34 cellular contexts compared by ENCODE assay signal in the genomic region with DNA sequence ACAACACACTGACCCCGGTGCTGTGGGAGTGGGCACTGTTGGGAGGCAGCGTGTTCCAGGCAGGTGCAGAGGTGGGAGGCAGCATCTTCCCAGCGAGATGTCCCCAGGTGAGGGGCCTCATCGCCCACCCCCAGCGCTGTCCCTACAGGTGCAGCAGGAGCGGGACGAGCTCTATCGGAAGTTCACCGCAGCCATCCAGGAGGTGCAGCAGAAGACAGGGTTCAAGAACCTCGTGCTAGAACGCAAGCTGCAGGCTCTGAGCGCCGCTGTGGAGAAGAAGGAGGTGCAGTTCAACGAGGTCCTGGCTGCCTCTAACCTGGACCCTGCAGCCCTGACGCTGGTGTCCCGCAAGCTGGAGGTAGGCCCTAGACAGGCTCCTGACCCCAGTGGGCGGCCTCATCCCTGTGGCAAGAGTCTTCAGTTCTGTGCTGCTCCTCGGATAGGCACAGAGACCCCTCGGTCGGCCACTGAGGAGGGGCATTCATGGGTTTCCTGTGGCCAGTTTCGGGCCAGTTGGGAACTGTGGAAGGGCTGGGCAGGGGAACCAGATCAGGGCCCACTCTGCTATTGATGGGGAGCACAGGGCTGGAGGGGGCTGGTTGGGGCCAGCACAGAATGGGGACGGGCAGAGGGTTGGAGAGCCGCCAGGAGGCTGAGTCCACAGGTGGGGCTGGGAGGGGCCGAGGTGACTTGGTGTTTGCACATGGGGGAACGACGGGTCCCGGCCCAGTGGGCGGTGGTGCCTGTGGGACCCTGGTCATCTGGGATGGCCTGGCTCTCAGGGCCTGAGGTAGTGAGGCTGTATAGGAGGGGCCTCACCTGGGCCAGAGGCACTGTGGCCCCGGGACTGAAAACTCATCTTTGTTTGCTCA. TPM values are rescaled to one million over a fixed set of nuclear protein-coding genes. Genes with fewer than 3 reads are reported as not detected.
"Had no signal": no experiment of that assay in that cellular context is flagged by ENCODE, and none has a peak within 500 bp of the region (broad histone marks: within the 10 kb centered on the region; RNA-seq: fewer than 3 reads in every experiment).

No MANE protein-coding gene starts in this region.

- H2AFZ ChIP-seq: hepatocyte had no signal

- H3K9me3 Mint-ChIP-seq: dendritic cell treated with granulocyte-macrophage colony-stimulating factor and Interleukin-4, amounts not matched to agents 40 ng/mL and 50 ng/mL, for 4 days; endodermal cell; memory B cell; natural killer cell; neural crest cell; stimulated activated memory B cell treated with anti-CD40 and anti-IgM and Interleukin-4, amounts not matched to agents 10 μg/mL and 1 μg/mL and 100 μg/mL, for 72 hours had no signal

- H3K9me3 ChIP-seq: colonic mucosa, esophagus muscularis mucosa, gastroesophageal sphincter, heart left ventricle, psoas muscle, sigmoid colon, thoracic aorta, transverse colon, upper lobe of right lung, uterus had no signal

- ATAC-seq: foreskin keratinocyte; gastroesophageal sphincter; left lobe of liver; natural killer cell; psoas muscle; stimulated activated memory B cell treated with anti-CD40 and anti-IgM and Interleukin-4, amounts not matched to agents 10 μg/mL and 1 μg/mL and 100 μg/mL, for 72 hours; stimulated activated naive CD8-positive, alpha-beta T cell treated with anti-CD3 and anti-CD28 coated beads, Interleukin-15, Interleukin-2, amounts not matched to agents 100 U/mL and 50 U/mL, for 24 hours; upper lobe of right lung had no signal

- H3K4me2 ChIP-seq: hepatocyte had no signal

- H3K4me1 ChIP-seq: colonic mucosa, esophagus muscularis mucosa, foreskin keratinocyte, gastroesophageal sphincter, psoas muscle, sigmoid colon, upper lobe of right lung, uterus had no signal

- H3K27ac ChIP-seq: colonic mucosa, epithelial cell of prostate, esophagus muscularis mucosa, foreskin keratinocyte, gastroesophageal sphincter, heart left ventricle, hepatocyte, psoas muscle, sigmoid colon, thoracic aorta, transverse colon, upper lobe of right lung, uterus had no signal

- H3K4me1 Mint-ChIP-seq: endodermal cell; memory B cell; natural killer cell; neural crest cell; stimulated activated memory B cell treated with anti-CD40 and anti-IgM and Interleukin-4, amounts not matched to agents 10 μg/mL and 1 μg/mL and 100 μg/mL, for 72 hours had no signal

- H3K4me3 ChIP-seq: colonic mucosa, esophagus muscularis mucosa, gastroesophageal sphincter, heart left ventricle, hepatocyte, lung, psoas muscle, sigmoid colon, thoracic aorta, transverse colon, upper lobe of right lung, uterus had no signal

- H3K36me3 Mint-ChIP-seq: natural killer cell had no signal

- H3K27me3 ChIP-seq: colonic mucosa, esophagus muscularis mucosa, foreskin keratinocyte, gastroesophageal sphincter, heart left ventricle, hepatocyte, sigmoid colon, transverse colon, upper lobe of right lung, uterus had no signal

- H3K27ac Mint-ChIP-seq: dendritic cell treated with granulocyte-macrophage colony-stimulating factor and Interleukin-4, amounts not matched to agents 40 ng/mL and 50 ng/mL, for 4 days; endodermal cell; memory B cell; natural killer cell; stimulated activated memory B cell treated with anti-CD40 and anti-IgM and Interleukin-4, amounts not matched to agents 10 μg/mL and 1 μg/mL and 100 μg/mL, for 72 hours had no signal

- H3K4me3 Mint-ChIP-seq: dendritic cell treated with granulocyte-macrophage colony-stimulating factor and Interleukin-4, amounts not matched to agents 40 ng/mL and 50 ng/mL, for 4 days; endodermal cell; memory B cell; natural killer cell; neural crest cell; stimulated activated memory B cell treated with anti-CD40 and anti-IgM and Interleukin-4, amounts not matched to agents 10 μg/mL and 1 μg/mL and 100 μg/mL, for 72 hours had no signal

- DNase-seq: colonic mucosa; effector CD8-positive, alpha-beta T cell; endodermal cell; foreskin keratinocyte; heart left ventricle; kidney; natural killer cell; nucleus accumbens; right cardiac atrium; sigmoid colon; stimulated activated CD4-positive, alpha-beta T cell treated with anti-CD3 and anti-CD28 coated beads, Interleukin-2, amount 100 ng/mL, for 24 hours; stimulated activated CD4-positive, alpha-beta T cell treated with anti-CD3 and anti-CD28 coated beads, Interleukin-4, amount 100 ng/mL, for 24 hours; stimulated activated naive CD8-positive, alpha-beta T cell treated with anti-CD3 and anti-CD28 coated beads, Interleukin-15, Interleukin-2, amounts not matched to agents 100 U/mL and 50 U/mL, for 24 hours; transverse colon; uterus had no signal

- H3K79me2 ChIP-seq: hepatocyte had no signal

- H3K36me3 ChIP-seq: uterus had no signal

RNA-seq across cellular contexts. Expression of a gene that starts 36.7 kb away (rescaled TPM):
- total RNA-seq: colonic mucosa, endodermal cell, esophagus muscularis mucosa, fibroblast of lung, foreskin keratinocyte, gastroesophageal sphincter, heart left ventricle, hepatocyte, kidney, left lobe of liver, liver, lung, mononuclear cell, natural killer cell, neural crest cell, osteocyte, psoas muscle, renal cortical epithelial cell, right cardiac atrium, sigmoid colon, skeletal muscle tissue, thoracic aorta, transverse colon, upper lobe of right lung had no signal
- polyA plus RNA-seq: fibroblast of lung, foreskin keratinocyte, heart left ventricle, hepatocyte, liver, lung, psoas muscle, right cardiac atrium, sigmoid colon had no signal
